ENCODE assay signal across 8 cellular contexts in genomic region chr19:45451181-45451849, GRCh38. TPM values are rescaled to one million over a fixed set of nuclear protein-coding genes. Genes with fewer than 3 reads are reported as not detected.
DNase-seq lines count a peak whose midpoint lies in the region; ATAC-seq and TF ChIP-seq lines count a peak whose summit lies in the region.

No MANE protein-coding gene starts in this region.

- TF ChIP-seq CTCF in CD4-positive, alpha-beta T cell (IDR thresholded peaks at IDR 0.05): no peak
- no peak for TF ChIP-seq CTCF in tibial nerve (IDR thresholded peaks at IDR 0.05)

- H3K4me1 Mint-ChIP-seq in CD4-positive, alpha-beta T cell (ENCODE audit: low read depth): peaks cover 56% of the 10 kb centered on the region
- H3K4me1 Mint-ChIP-seq in T-helper 2 cell treated with Interferon-gamma antibody and Interleukin-4, amounts not matched to agents 5 μg/mL and 100 μg/mL, for 36 hours (ENCODE audit: low read depth): peaks cover 43% of the 10 kb centered on the region

- 36 to 39% methylated on average over 21 of the region's 21 CpGs for WGBS in ectodermal cell, 2 experiments
- 32 to 40% methylated on average over 16 to 17 of the region's 21 CpGs for WGBS in mesodermal cell (ENCODE audit: insufficient coverage in 2 of 2), 2 experiments
- WGBS in tibial nerve, 2 donors: 9 to 10% methylated on average over 11 to 21 of the region's 21 CpGs

- TF ChIP-seq EP300 in tibial nerve (IDR thresholded peaks at IDR 0.05): no peak

- H3K4me3 Mint-ChIP-seq in CD4-positive, alpha-beta T cell: peak overlapping the region; percentile 88
- peak overlapping the region; percentile 87 for H3K4me3 Mint-ChIP-seq in T-helper 2 cell treated with Interferon-gamma antibody and Interleukin-4, amounts not matched to agents 5 μg/mL and 100 μg/mL, for 36 hours

- H3K4me3 ChIP-seq in ectodermal cell (ENCODE audit: insufficient read depth, low read depth, low read length) (peak overlapping the region; percentile 49), mesodermal cell (ENCODE audit: extremely low read depth, insufficient read depth, low read length, poor library complexity, severe bottlenecking) (peak overlapping the region; percentile 46), tibial nerve (peak overlapping the region; percentile 42 to 84 (median 60))

- H3K27ac ChIP-seq in CD4-positive, alpha-beta T cell (ENCODE audit: low read depth, low read length): peak overlapping the region; percentile 96
- peak overlapping the region; percentile 39 for H3K27ac ChIP-seq in ectodermal cell (ENCODE audit: insufficient read depth, low read depth, low read length, poor library complexity, severe bottlenecking)
- peak overlapping the region; percentile 94 for H3K27ac ChIP-seq in mesodermal cell (ENCODE audit: low read depth, low read length, severe bottlenecking)
- peak overlapping the region; percentile 52 to 96 (median 82) for H3K27ac ChIP-seq in tibial nerve

- no peak for TF ChIP-seq POLR2A in tibial nerve (IDR thresholded peaks at IDR 0.05)

- POLR2A ChIA-PET in CD4-positive, alpha-beta T cell (lab: Charles Lee): interaction anchor here (5.4 kb wide), 1 partner anchor 16 kb away, joined by 38 read pairs; the partner anchor contains the start of gene FOSB

- H3K9me3 Mint-ChIP-seq in CD4-positive, alpha-beta T cell: no peaks in the 10 kb centered on the region
- H3K9me3 Mint-ChIP-seq in T-helper 2 cell treated with Interferon-gamma antibody and Interleukin-4, amounts not matched to agents 5 μg/mL and 100 μg/mL, for 36 hours: no peaks in the 10 kb centered on the region

- H3K36me3 Mint-ChIP-seq in CD4-positive, alpha-beta T cell (ENCODE audit: low read depth): peaks cover 14% of the 10 kb centered on the region
- H3K36me3 Mint-ChIP-seq in T-helper 2 cell treated with Interferon-gamma antibody and Interleukin-4, amounts not matched to agents 5 μg/mL and 100 μg/mL, for 36 hours (ENCODE audit: low read depth): no peaks in the 10 kb centered on the region

- H3K4me1 ChIP-seq in ectodermal cell (ENCODE audit: control insufficient read depth, insufficient read depth, low read length): peaks cover 12% of the 10 kb centered on the region
- peaks cover 24% of the 10 kb centered on the region for H3K4me1 ChIP-seq in mesodermal cell (ENCODE audit: control insufficient read depth, insufficient read depth, low read length, poor library complexity, severe bottlenecking)
- peaks cover 0 to 50% (median 29%) of the 10 kb centered on the region in 4 donors for H3K4me1 ChIP-seq in tibial nerve

- no peaks in the 10 kb centered on the region for H3K27me3 ChIP-seq in CD4-positive, alpha-beta T cell (ENCODE audit: control insufficient read depth, insufficient read depth, low read length)
- H3K27me3 ChIP-seq in ectodermal cell (ENCODE audit: control insufficient read depth, insufficient read depth, low read length, poor library complexity, severe bottlenecking) (peaks cover 27% of the 10 kb centered on the region), tibial nerve (no peaks in the 10 kb centered on the region)

- CTCF ChIA-PET in CD4-positive, alpha-beta T cell (lab: Charles Lee): interaction anchor here (1.0 to 6.5 kb wide), 3 partner anchors 12 to 27 kb away, joined by 5 to 51 read pairs (median 5); partner anchors contain the start of gene FOSB

- peak overlapping the region; percentile 98 for H3K27ac Mint-ChIP-seq in CD4-positive, alpha-beta T cell
- peak overlapping the region; percentile 96 for H3K27ac Mint-ChIP-seq in T-helper 2 cell treated with Interferon-gamma antibody and Interleukin-4, amounts not matched to agents 5 μg/mL and 100 μg/mL, for 36 hours

- no peaks in the 10 kb centered on the region for H3K36me3 ChIP-seq in ectodermal cell (ENCODE audit: control insufficient read depth, insufficient read depth, low read length)
- H3K36me3 ChIP-seq in mesodermal cell (ENCODE audit: control insufficient read depth, insufficient read depth, low read length): no peaks in the 10 kb centered on the region
- no peaks in the 10 kb centered on the region for H3K36me3 ChIP-seq in tibial nerve

- ATAC-seq in CD4-positive, alpha-beta T cell (ENCODE audit: poor library complexity): peak; percentile 58
- ATAC-seq in HG02840 (IDR thresholded peaks at IDR 0.05; ENCODE audit: low FRiP score, unreplicated experiment): no peak

- DNase-seq in CD4-positive, alpha-beta T cell: peak in 7 of 10 experiments; percentile 31 to 69 (median 54)
- DNase-seq in HCEC 1CT: peak; percentile 48
- DNase-seq in T-helper 2 cell treated with Interferon-gamma antibody and Interleukin-4, amounts not matched to agents 5 μg/mL and 100 μg/mL, for 36 hours (ENCODE audit: low spot score): peak; percentile 62
- no peak for DNase-seq in tibial nerve (ENCODE audit: low spot score in 2 of 2)
- no peak for DNase-seq in SIG-M5 treated with dmso at 0.1 percent for 504 hours (lab: John Stamatoyannopoulos, UW; ENCODE audit: unreplicated experiment)

- H3K9me3 ChIP-seq in CD4-positive, alpha-beta T cell (ENCODE audit: control insufficient read depth, low read length): no peaks in the 10 kb centered on the region
- H3K9me3 ChIP-seq in ectodermal cell (ENCODE audit: control insufficient read depth, low read length) (no peaks in the 10 kb centered on the region), mesodermal cell (ENCODE audit: control insufficient read depth, low read length) (no peaks in the 10 kb centered on the region), tibial nerve (no peaks in the 10 kb centered on the region)

- H3K27me3 Mint-ChIP-seq in CD4-positive, alpha-beta T cell: no peaks in the 10 kb centered on the region
- H3K27me3 Mint-ChIP-seq in T-helper 2 cell treated with Interferon-gamma antibody and Interleukin-4, amounts not matched to agents 5 μg/mL and 100 μg/mL, for 36 hours (ENCODE audit: low read depth): peaks cover 5% of the 10 kb centered on the region

- intact Hi-C loops in CD4-positive, alpha-beta T cell (cut with DNase I, micrococcal nuclease): loop anchor here (1.0 kb wide), 1 partner anchor 16 kb away; the partner anchor contains the start of gene FOSB (in 2 of the 2)

RNA-seq across cellular contexts. Expression of gene FOSB, which starts 16.5 kb away (rescaled TPM):
- 100 to 1,000 TPM; 422 to 424 TPM for total RNA-seq in CD4-positive, alpha-beta T cell
- polyA plus RNA-seq in ectodermal cell (2013, experiment 1 of 4): 5.4 TPM
- 4.4 TPM for polyA plus RNA-seq in ectodermal cell (2013, experiment 2 of 4)
- 2.6 TPM for polyA plus RNA-seq in ectodermal cell (2013, experiment 3 of 4)
- 3.3 TPM for polyA plus RNA-seq in ectodermal cell (2013, experiment 4 of 4)
- polyA plus RNA-seq in mesodermal cell (2013, experiment 1 of 2): 2.4 TPM
- 3.2 TPM for polyA plus RNA-seq in mesodermal cell (2013, experiment 2 of 2)
- total RNA-seq in tibial nerve: 1 to 10 TPM in 2 of 4 donors, under 1 TPM in 2; 0.60 to 4.9 (median 1.8) TPM

RNA-seq across cellular contexts. Expression of gene ERCC1, which starts 27.6 kb away (rescaled TPM):
- total RNA-seq in CD4-positive, alpha-beta T cell: 10 to 100 TPM; 32.5 to 32.6 TPM
- 100 TPM for polyA plus RNA-seq in ectodermal cell (2013, experiment 1 of 4)
- polyA plus RNA-seq in ectodermal cell (2013, experiment 2 of 4): 96.3 TPM
- 66.1 TPM for polyA plus RNA-seq in ectodermal cell (2013, experiment 3 of 4)
- 76.0 TPM for polyA plus RNA-seq in ectodermal cell (2013, experiment 4 of 4)
- polyA plus RNA-seq in mesodermal cell (2013, experiment 1 of 2): 112 TPM
- polyA plus RNA-seq in mesodermal cell (2013, experiment 2 of 2): 94.3 TPM
- 100 to 1,000 TPM in 2 of 4 donors, 10 to 100 TPM in 2; 95.5 to 161 (median 99.2) TPM for total RNA-seq in tibial nerve

RNA-seq across cellular contexts. Expression of gene POLR1G, which starts 44.9 kb away (rescaled TPM):
- total RNA-seq in CD4-positive, alpha-beta T cell: under 1 TPM; 0.16 to 0.28 TPM
- 12.6 TPM for polyA plus RNA-seq in ectodermal cell (2013, experiment 1 of 4)
- 13.0 TPM for polyA plus RNA-seq in ectodermal cell (2013, experiment 2 of 4)
- polyA plus RNA-seq in ectodermal cell (2013, experiment 3 of 4): 7.0 TPM
- polyA plus RNA-seq in ectodermal cell (2013, experiment 4 of 4): 8.8 TPM
- polyA plus RNA-seq in mesodermal cell (2013, experiment 1 of 2): 5.2 TPM
- 4.6 TPM for polyA plus RNA-seq in mesodermal cell (2013, experiment 2 of 2)
- total RNA-seq in tibial nerve: 10 to 100 TPM in 1 of 4 donors, 1 to 10 TPM in 3; 2.2 to 10.8 (median 6.2) TPM

RNA-seq across cellular contexts. Expression of gene RTN2, which starts 45.5 kb away (rescaled TPM):
- total RNA-seq in CD4-positive, alpha-beta T cell: under 1 TPM; 0.60 to 0.70 TPM
- polyA plus RNA-seq in ectodermal cell (2013, experiment 1 of 4): 20.9 TPM
- polyA plus RNA-seq in ectodermal cell (2013, experiment 2 of 4): 23.0 TPM
- 18.8 TPM for polyA plus RNA-seq in ectodermal cell (2013, experiment 3 of 4)
- 22.9 TPM for polyA plus RNA-seq in ectodermal cell (2013, experiment 4 of 4)
- 59.0 TPM for polyA plus RNA-seq in mesodermal cell (2013, experiment 1 of 2)
- 55.5 TPM for polyA plus RNA-seq in mesodermal cell (2013, experiment 2 of 2)
- 1 to 10 TPM; 1.5 to 5.9 (median 3.5) TPM for total RNA-seq in tibial nerve

RNA-seq across cellular contexts. Expression of gene PPP1R13L, which starts 46.4 kb away (rescaled TPM):
- 1 to 10 TPM; 1.5 to 3.7 TPM for total RNA-seq in CD4-positive, alpha-beta T cell
- polyA plus RNA-seq in ectodermal cell (2013, experiment 1 of 4): 19.1 TPM
- 15.5 TPM for polyA plus RNA-seq in ectodermal cell (2013, experiment 2 of 4)
- 13.9 TPM for polyA plus RNA-seq in ectodermal cell (2013, experiment 3 of 4)
- polyA plus RNA-seq in ectodermal cell (2013, experiment 4 of 4): 19.4 TPM
- 32.4 TPM for polyA plus RNA-seq in mesodermal cell (2013, experiment 1 of 2)
- 27.7 TPM for polyA plus RNA-seq in mesodermal cell (2013, experiment 2 of 2)
- 10 to 100 TPM; 10.0 to 27.9 (median 17.1) TPM for total RNA-seq in tibial nerve

Comparison
In these comparisons a context has a peak if more than half of its experiments do, and no peak if none do; other contexts are left out.
1. DNase-seq: peak in CD4-positive, alpha-beta T cell (7 of 10), HCEC 1CT (single experiment) and T-helper 2 cell treated with Interferon-gamma antibody and Interleukin-4, amounts not matched to agents 5 μg/mL and 100 μg/mL, for 36 hours (single experiment); none in tibial nerve (0 of 2) and SIG-M5 treated with dmso at 0.1 percent for 504 hours (single experiment).
2. H3K27ac ChIP-seq: peak in every context shown above with its lines; median percentile 96 in CD4-positive, alpha-beta T cell; 94 in mesodermal cell; 82 in tibial nerve; 39 in ectodermal cell.
3. RNA of gene FOSB, which starts 16.5 kb away (total RNA-seq): 422 to 424 TPM in CD4-positive, alpha-beta T cell; 0.60 to 4.9 TPM in tibial nerve; every median in the first group is over 10 times any median in the second.
4. Peak in every context shown above with its lines, with median percentiles within 50 percentile points of each other: H3K4me3 ChIP-seq.